Comparison of ENCODE assay signal across 8 cellular contexts in genomic region chr13:70310720-70311119, GRCh38.
A peak's percentile ranks its signal among the peaks of the same experiment; 100 is the strongest.
DNase-seq lines count a peak whose midpoint lies in the region; ATAC-seq and TF ChIP-seq lines count a peak whose summit lies in the region.

No MANE protein-coding gene starts in this region.

- H3K4me3 ChIP-seq in SK-N-MC (no peak overlapping the region), liver (ENCODE audit: low read depth in 1 of 3, low read length in 3 of 3) (no peak overlapping the region)

- H3K27me3 ChIP-seq in liver (ENCODE audit: control insufficient read depth in 4 of 4, insufficient read depth in 4 of 4, low read length in 3 of 4) = peaks cover 0 to 2% (median 0%) of the 10 kb centered on the region in 4 donors

- peak; percentile 20 to 23 for TF ChIP-seq RAD21 in liver (IDR thresholded peaks at IDR 0.05)

- peak; percentile 5 for DNase-seq in ELF-1 (ENCODE audit: low read depth, low spot score)
- DNase-seq in NCI-H1092 treated with DMSO at 0.1 percent for 48 hours (lab: John Stamatoyannopoulos, UW) = peak; percentile 85
- DNase-seq in SK-N-MC (ENCODE audit: low read depth, low spot score) = peak; percentile 14
- no peak for DNase-seq in T1000 (lab: John Stamatoyannopoulos, UW)
- no peak for DNase-seq in activated CD4-positive, CD25-positive, alpha-beta regulatory T cell (lab: John Stamatoyannopoulos, UW)

- no peak for TF ChIP-seq CTCF in liver (IDR thresholded peaks at IDR 0.05; ENCODE audit: low read depth, low read length, missing input control)

- H3K9ac ChIP-seq in SK-N-MC (ENCODE audit: insufficient read length) = no peak overlapping the region
- H3K9ac ChIP-seq in liver (ENCODE audit: low read depth in 1 of 2, low read length in 2 of 2) = no peak overlapping the region

- H3K4me1 ChIP-seq in liver (ENCODE audit: control insufficient read depth in 4 of 4, insufficient read depth in 4 of 4, low read length in 3 of 4) = no peaks in the 10 kb centered on the region

- no peak for ATAC-seq in HG02798 (IDR thresholded peaks at IDR 0.05; ENCODE audit: poor library complexity, unreplicated experiment)
- ATAC-seq in HG03442 (IDR thresholded peaks at IDR 0.05; ENCODE audit: unreplicated experiment) = no peak

- no peaks in the 10 kb centered on the region for H3K9me3 ChIP-seq in SK-N-MC (ENCODE audit: low read depth, low read length)
- no peaks in the 10 kb centered on the region for H3K9me3 ChIP-seq in liver (ENCODE audit: control insufficient read depth in 4 of 4, low read length in 3 of 4)

- 26% methylated on average over 1 of the region's 1 CpG for WGBS in liver

- H3K27ac ChIP-seq in SK-N-MC (no peak overlapping the region), liver (ENCODE audit: low read depth in 1 of 2, low read length in 2 of 2) (no peak overlapping the region)

- H3K36me3 ChIP-seq in SK-N-MC (ENCODE audit: insufficient read depth, low read length) (no peaks in the 10 kb centered on the region), liver (ENCODE audit: control insufficient read depth in 4 of 4, insufficient read depth in 3 of 4, low read depth in 1 of 4, low read length in 3 of 4) (no peaks in the 10 kb centered on the region)

TF ChIP-seq in liver, 16 proteins besides CTCF, POLR2A, EP300 and RAD21:
- TF ChIP-seq RXRA (IDR thresholded peaks at IDR 0.05) = no peak
- TF ChIP-seq REST (IDR thresholded peaks at IDR 0.05) = no peak
- TF ChIP-seq ZBTB33 (IDR thresholded peaks at IDR 0.05) = no peak
- TF ChIP-seq JUND (IDR thresholded peaks at IDR 0.05) = no peak
- no peak for TF ChIP-seq EGR1 (IDR thresholded peaks at IDR 0.05; ENCODE audit: low read depth in 2 of 2)
- no peak for TF ChIP-seq NR2F2 (IDR thresholded peaks at IDR 0.05)
- TF ChIP-seq ATF3 (IDR thresholded peaks at IDR 0.05) = no peak
- TF ChIP-seq FOXA1 (IDR thresholded peaks at IDR 0.05) = no peak
- no peak for TF ChIP-seq YY1 (IDR thresholded peaks at IDR 0.05)
TF ChIP-seq in liver: peak in this region for 0.

Comparison
In these comparisons a context has a peak if more than half of its experiments do, and no peak if none do; other contexts are left out.
1. DNase-seq: peak in ELF-1 (single experiment), NCI-H1092 treated with DMSO at 0.1 percent for 48 hours (single experiment) and SK-N-MC (single experiment); none in T1000 (single experiment) and activated CD4-positive, CD25-positive, alpha-beta regulatory T cell (0 of 4).